Comparison of ENCODE assay signal across 9 cellular contexts in the genomic region with DNA sequence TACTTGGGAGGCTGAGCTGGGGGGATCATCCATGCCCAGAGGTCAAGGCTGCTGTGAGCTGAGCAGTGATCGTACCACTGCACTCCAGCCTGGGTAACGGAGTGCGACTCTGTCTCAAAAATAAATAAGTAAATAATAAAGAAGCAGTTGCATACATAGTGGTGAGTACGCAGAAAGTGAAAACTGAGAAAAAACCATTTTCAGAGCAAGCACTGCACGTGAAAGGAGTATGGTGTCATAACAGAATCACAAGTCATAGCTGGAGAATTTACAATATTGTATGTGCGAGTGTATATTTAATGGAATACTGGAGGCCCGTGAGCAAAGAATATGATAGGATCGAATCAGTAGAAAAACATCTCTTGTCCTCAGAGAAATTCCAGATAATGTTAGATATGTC.
"Had no signal": no experiment of that assay in that cellular context is flagged by ENCODE, and none has a peak within 500 bp of the region (broad histone marks: within the 10 kb centered on the region; RNA-seq: fewer than 3 reads in every experiment).

No MANE protein-coding gene starts in this region.

- ATAC-seq: GM23338, HepG2 had no signal

- H3K27me3 Mint-ChIP-seq: IgD-negative memory B cell had no signal

- H3K27ac ChIP-seq: HL-60, KMS-11 had no signal

- H3K36me3 Mint-ChIP-seq: IgD-negative memory B cell had no signal

- DNase-seq: H9, HCEC 1CT, Karpas-422, KBM-7 had no signal

- H3K4me3 ChIP-seq: GM23338 had no signal

- H3K4me3 Mint-ChIP-seq: GM23338, H9, IgD-negative memory B cell had no signal

- H3K27ac Mint-ChIP-seq: GM23338, IgD-negative memory B cell had no signal

- H3K9me3 Mint-ChIP-seq: GM23338, H9 had no signal

- H3K4me1 Mint-ChIP-seq: IgD-negative memory B cell had no signal
